Comparison of ENCODE assay signal across 1 cellular context in genomic region chr18:77255426-77256105, GRCh38.
TF ChIP-seq lines count a peak whose summit lies in the region.

No MANE protein-coding gene starts in this region.

TF ChIP-seq in GM23338, 12 proteins besides CTCF, POLR2A, EP300 and RAD21 (continued from another document):
- TF ChIP-seq REST (IDR thresholded peaks at IDR 0.05; ENCODE audit: unreplicated experiment): no peak
